1 cellular context compared by ENCODE assay signal in the genomic region with DNA sequence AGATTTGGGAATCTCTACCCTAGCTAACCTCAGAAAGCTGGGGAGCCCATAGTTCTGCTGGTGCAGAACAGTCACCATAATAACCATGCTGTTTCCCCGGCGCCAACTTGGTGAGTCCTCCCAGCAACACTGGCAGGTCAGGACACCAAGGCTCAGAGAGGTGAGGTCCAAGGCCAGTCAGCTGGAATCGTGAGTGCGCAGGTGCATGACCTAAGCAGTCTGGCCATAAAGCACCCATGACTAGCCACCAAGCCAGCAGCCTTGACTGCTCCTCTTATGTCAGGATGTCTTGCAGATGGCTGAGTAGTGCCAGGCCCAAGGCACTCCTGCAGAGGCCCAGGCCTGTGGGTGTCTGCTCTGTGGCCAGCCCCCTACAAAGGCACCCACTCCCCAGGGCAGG.
TF ChIP-seq lines count a peak whose summit lies in the region.

No MANE protein-coding gene starts in this region.

TF ChIP-seq in HepG2, 621 proteins besides CTCF, POLR2A, EP300 and RAD21:
- TF ChIP-seq ZNF547 (CRISPR knock-in tag; IDR thresholded peaks at IDR 0.05) (0 out of 2 replicates have a peak, but pooled peaks have one; percentile 10), HOXA3 (CRISPR knock-in tag; IDR thresholded peaks at IDR 0.05) (peak; percentile 31; the same call in 1 of the 2 replicates), REPIN1 (CRISPR knock-in tag; IDR thresholded peaks at IDR 0.05; ENCODE audit: borderline replicate concordance, low read depth) (0 out of 2 replicates have a peak, but pooled peaks have one; percentile 3), ZNF768 (CRISPR knock-in tag; IDR thresholded peaks at IDR 0.05) (peak; percentile 5; the same call in 1 of the 2 replicates), ZNF263 (CRISPR knock-in tag; IDR thresholded peaks at IDR 0.05) (peak; percentile 73; the same call in 1 of the 2 replicates), ZNF33B (CRISPR knock-in tag; IDR thresholded peaks at IDR 0.05) (0 out of 2 replicates have a peak, but pooled peaks have one; percentile 9), ZNF296 (CRISPR knock-in tag; conservative IDR thresholded peaks at IDR 0.05) (no peak), CHD4 (IDR thresholded peaks at IDR 0.05; ENCODE audit: borderline replicate concordance, low read length) (peak; percentile 14; the same call in 1 of the 2 replicates), ZSCAN9 (CRISPR knock-in tag; IDR thresholded peaks at IDR 0.05; ENCODE audit: borderline replicate concordance) (no peak)
- TF ChIP-seq, protein P1, sequence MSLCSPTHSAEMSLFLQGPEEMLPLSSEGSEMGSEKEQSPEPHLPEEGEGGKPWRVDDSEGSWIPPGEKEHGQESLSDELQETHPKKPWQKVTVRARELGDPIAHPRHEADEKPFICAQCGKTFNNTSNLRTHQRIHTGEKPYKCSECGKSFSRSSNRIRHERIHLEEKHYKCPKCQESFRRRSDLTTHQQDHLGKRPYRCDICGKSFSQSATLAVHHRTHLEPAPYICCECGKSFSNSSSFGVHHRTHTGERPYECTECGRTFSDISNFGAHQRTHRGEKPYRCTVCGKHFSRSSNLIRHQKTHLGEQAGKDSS (CRISPR knock-in tag; IDR thresholded peaks at IDR 0.05; ENCODE audit: borderline replicate concordance, low read depth) = 0 out of 2 replicates have a peak, but pooled peaks have one; percentile 34
